1 cellular context compared by ENCODE assay signal in genomic region chr17:2064511-2064910, GRCh38.
TF ChIP-seq lines count a peak whose summit lies in the region.

No MANE protein-coding gene starts in this region.

TF ChIP-seq in liver, 16 proteins besides CTCF, POLR2A, EP300 and RAD21 (continued from another document):
- TF ChIP-seq ATF3 (IDR thresholded peaks at IDR 0.05) = no peak
- TF ChIP-seq NR2F2 (IDR thresholded peaks at IDR 0.05) = no peak
